8 cellular contexts compared by ENCODE assay signal in the genomic region with DNA sequence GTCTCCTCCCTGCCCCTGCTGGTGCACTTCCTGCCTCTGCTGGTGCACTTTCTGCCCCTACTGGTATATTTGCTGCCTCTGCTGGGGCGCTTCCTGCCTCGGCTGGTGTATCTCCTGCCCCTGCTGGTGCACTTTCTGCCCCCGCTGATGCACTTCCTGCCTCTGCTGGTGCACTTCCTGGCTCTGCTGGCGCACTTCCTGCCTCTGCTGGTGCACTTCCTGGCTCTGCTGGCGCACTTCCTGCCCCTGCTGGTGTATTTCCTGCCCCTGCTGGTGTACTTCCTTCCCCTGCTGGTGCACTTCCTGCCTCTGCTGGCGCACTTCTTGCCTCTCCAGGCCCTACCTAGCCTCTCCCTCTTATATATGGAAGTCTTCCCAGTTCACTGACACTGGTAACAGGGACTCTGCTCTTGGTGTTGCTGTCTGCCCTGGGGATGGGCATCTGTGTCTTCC. TPM values are rescaled to one million over a fixed set of nuclear protein-coding genes. Genes with fewer than 3 reads are reported as not detected.
DNase-seq lines count a peak whose midpoint lies in the region; ATAC-seq and TF ChIP-seq lines count a peak whose summit lies in the region.

No MANE protein-coding gene starts in this region.

- H2AFZ ChIP-seq in KMS-11 (ENCODE audit: low read depth): peak overlapping the region; percentile 84

- H3K4me1 ChIP-seq in KMS-11 (ENCODE audit: low read depth, poor library complexity, severe bottlenecking): peaks cover 9% of the 10 kb centered on the region
- H3K4me1 ChIP-seq in heart left ventricle: no peaks in the 10 kb centered on the region
- H3K4me1 ChIP-seq in suprapubic skin: peaks cover 25% of the 10 kb centered on the region

- H3K27me3 ChIP-seq in KMS-11 (ENCODE audit: insufficient read depth, low read depth) (peaks cover 33% of the 10 kb centered on the region), heart left ventricle (peaks cover 0 to 11% (median 0%) of the 10 kb centered on the region in 9 donors), suprapubic skin (no peaks in the 10 kb centered on the region)

- H3K4me3 ChIP-seq in KMS-11 (IDR thresholded peaks at IDR 0.05; ENCODE audit: insufficient read depth, low read depth, low read length) (no peak overlapping the region), heart left ventricle (no peak overlapping the region), suprapubic skin (no peak overlapping the region)

- H3K9me3 ChIP-seq in heart left ventricle (peaks cover 0 to 3% (median 0%) of the 10 kb centered on the region in 12 donors), suprapubic skin (no peaks in the 10 kb centered on the region)

- TF ChIP-seq CTCF in KMS-11 (conservative IDR thresholded peaks at IDR 0.05; ENCODE audit: low read depth, low read length) (no peak), heart left ventricle (IDR thresholded peaks at IDR 0.05) (peak in 1 of 12 donors; percentile 19), suprapubic skin (IDR thresholded peaks at IDR 0.05) (no peak)

- peak; percentile 57 to 94 for DNase-seq in activated CD8-positive, alpha-beta memory T cell treated with anti-CD3 and anti-CD28 coated beads for 1 hour (ENCODE audit: extremely low read depth in 1 of 2, low read depth in 1 of 2)
- peak in 4 of 5 donors; percentile 37 to 67 (median 54) for DNase-seq in heart left ventricle
- peak; percentile 67 for DNase-seq in stimulated activated CD8-positive, alpha-beta memory T cell treated with anti-CD3 and anti-CD28 coated beads, Interleukin-4, amount 100 ng/mL, for 24 hours (ENCODE audit: low read depth)
- DNase-seq in suprapubic skin (ENCODE audit: low spot score in 2 of 2): no peak

- H3K79me2 ChIP-seq in KMS-11 (ENCODE audit: insufficient read depth, low read depth): no peaks in the 10 kb centered on the region

- no peak overlapping the region for H3K27ac ChIP-seq in KMS-11
- H3K27ac ChIP-seq in heart left ventricle: peak overlapping the region in 10 of 12 donors; percentile 22 to 85 (median 58)
- H3K27ac ChIP-seq in suprapubic skin: no peak overlapping the region

- TF ChIP-seq EP300 in suprapubic skin (IDR thresholded peaks at IDR 0.05): no peak

- 64 to 77% (median 68%) methylated on average over 6 of the region's 6 CpGs for WGBS in heart left ventricle, 4 donors
- WGBS in suprapubic skin: 62% methylated on average over 6 of the region's 6 CpGs

- H4K20me1 ChIP-seq in KMS-11 (ENCODE audit: insufficient read depth): no peaks in the 10 kb centered on the region

- no peak overlapping the region for H3K9ac ChIP-seq in KMS-11

- peak overlapping the region; percentile 52; the same call in 1 of the 2 replicates for H3K4me2 ChIP-seq in KMS-11

- TF ChIP-seq POLR2A in heart left ventricle (IDR thresholded peaks at IDR 0.05): no peak
- no peak for TF ChIP-seq POLR2A in suprapubic skin (IDR thresholded peaks at IDR 0.05)

- ATAC-seq in heart left ventricle: peak in 2 of 4 donors; percentile 49 to 84
- no peak for ATAC-seq in HG03354 (IDR thresholded peaks at IDR 0.05; ENCODE audit: poor library complexity, severe bottlenecking, unreplicated experiment)
- ATAC-seq in HG03378 (IDR thresholded peaks at IDR 0.05; ENCODE audit: unreplicated experiment): no peak
- no peak for ATAC-seq in HG02970 (IDR thresholded peaks at IDR 0.05; ENCODE audit: low FRiP score, unreplicated experiment)

- intact Hi-C loops in heart left ventricle (cut with DNase I): no loop called here

- H3K36me3 ChIP-seq in KMS-11 (ENCODE audit: insufficient read depth) (no peaks in the 10 kb centered on the region), heart left ventricle (no peaks in the 10 kb centered on the region), suprapubic skin (no peaks in the 10 kb centered on the region)

RNA-seq across cellular contexts. Expression of gene MTFP1, which starts 10.1 kb away (rescaled TPM):
- total RNA-seq in heart left ventricle: 10 to 100 TPM in 7 of 9 donors, 1 to 10 TPM in 2; 5.0 to 44.0 (median 15.9) TPM
- polyA plus RNA-seq in heart left ventricle: 100 to 1,000 TPM in 1 of 2 donors, 10 to 100 TPM in 1; 36.2 to 139 TPM
- total RNA-seq in suprapubic skin: 10 to 100 TPM in 1 of 4 donors, 1 to 10 TPM in 3; 2.5 to 13.7 (median 3.5) TPM

RNA-seq across cellular contexts. Expression of gene SEC14L3, which starts 36.1 kb away (rescaled TPM):
- total RNA-seq in heart left ventricle (not detected), suprapubic skin (not detected)
- not detected for polyA plus RNA-seq in heart left ventricle

RNA-seq across cellular contexts. Expression of gene SEC14L2, which starts 38.9 kb away (rescaled TPM):
- total RNA-seq in heart left ventricle: 1 to 10 TPM in 5 of 9 donors, under 1 TPM in 4; 0.35 to 3.9 (median 1.6) TPM
- polyA plus RNA-seq in heart left ventricle: 10 to 100 TPM in 1 of 2 donors, under 1 TPM in 1; 0.30 to 11.2 TPM
- total RNA-seq in suprapubic skin: 10 to 100 TPM in 3 of 4 donors, 1 to 10 TPM in 1; 8.9 to 19.9 (median 13.5) TPM

RNA-seq across cellular contexts. Expression of gene RNF215, which starts 48.5 kb away (rescaled TPM):
- 10 to 100 TPM in 1 of 9 donors, 1 to 10 TPM in 8; 3.3 to 12.2 (median 6.7) TPM for total RNA-seq in heart left ventricle
- polyA plus RNA-seq in heart left ventricle: 1 to 10 TPM; 4.2 to 7.0 TPM
- 10 to 100 TPM in 2 of 4 donors, 1 to 10 TPM in 2; 6.3 to 15.5 (median 10.2) TPM for total RNA-seq in suprapubic skin

Comparison
In these comparisons a context has a peak if more than half of its experiments do, and no peak if none do; other contexts are left out.
1. H3K27ac ChIP-seq: peak in heart left ventricle (10 of 12); none in KMS-11 (single experiment) and suprapubic skin (single experiment).
2. DNase-seq: peak in activated CD8-positive, alpha-beta memory T cell treated with anti-CD3 and anti-CD28 coated beads for 1 hour (2 of 2), heart left ventricle (4 of 5) and stimulated activated CD8-positive, alpha-beta memory T cell treated with anti-CD3 and anti-CD28 coated beads, Interleukin-4, amount 100 ng/mL, for 24 hours (single experiment); none in suprapubic skin (0 of 2).